Comparison of ENCODE assay signal across 8 cellular contexts in genomic region chrX:39772057-39772832, GRCh38.
DNase-seq lines count a peak whose midpoint lies in the region; ATAC-seq, FAIRE-seq and TF ChIP-seq lines count a peak whose summit lies in the region.

No MANE protein-coding gene starts in this region.

- H3K18ac ChIP-seq in neuronal stem cell (ENCODE audit: low read length): peak overlapping the region; percentile 11

- H4K8ac ChIP-seq in neuronal stem cell (ENCODE audit: low read depth, low read length): no peak overlapping the region

- peak overlapping the region; percentile 89 for H2AFZ ChIP-seq in neuronal stem cell (ENCODE audit: low read length)

- H2BK120ac ChIP-seq in neuronal stem cell (ENCODE audit: low read depth, low read length): no peak overlapping the region

- peak overlapping the region; percentile 31 for H3K4me3 Mint-ChIP-seq in activated CD4-positive, alpha-beta T cell treated with anti-CD3 and anti-CD28 coated beads, Interleukin-2, amount 10 ng/mL, durations not matched to agents 7 days and 5 days
- peak overlapping the region; percentile 16 for H3K4me3 Mint-ChIP-seq in type B pancreatic cell

- H2AK5ac ChIP-seq in neuronal stem cell (ENCODE audit: low read depth, low read length): no peak overlapping the region

- peaks cover 2% of the 10 kb centered on the region for H3K36me3 Mint-ChIP-seq in activated CD4-positive, alpha-beta T cell treated with anti-CD3 and anti-CD28 coated beads, Interleukin-2, amount 10 ng/mL, durations not matched to agents 7 days and 5 days (ENCODE audit: low read depth)
- H3K36me3 Mint-ChIP-seq in type B pancreatic cell: no peaks in the 10 kb centered on the region

- H3K4ac ChIP-seq in neuronal stem cell (ENCODE audit: low read length): no peak overlapping the region

- H3K36me3 ChIP-seq in effector memory CD4-positive, alpha-beta T cell (ENCODE audit: control insufficient read depth, insufficient read depth, low read length): no peaks in the 10 kb centered on the region
- H3K36me3 ChIP-seq in neuronal stem cell (replicated peaks in 1 of 2; ENCODE audit: control insufficient read depth in 2 of 2, insufficient read depth in 2 of 2, low read length in 2 of 2): no peaks in the 10 kb centered on the region

- WGBS in neuronal stem cell (ENCODE audit: extremely low coverage in 2 of 2, insufficient read length in 2 of 2, insufficient replicate concordance in 1 of 2), 2 donors: no CpG with 5 or more reads among the region's 21 CpGs

- no peak for FAIRE-seq in frontal cortex (lab: Jason Lieb, UNC)

- H3K23ac ChIP-seq in neuronal stem cell (ENCODE audit: low read depth, low read length, poor library complexity): no peak overlapping the region

- no peak for ATAC-seq in GM21515 (IDR thresholded peaks at IDR 0.05; ENCODE audit: unreplicated experiment)

- no peak overlapping the region for H4K91ac ChIP-seq in neuronal stem cell (ENCODE audit: low read depth, low read length, poor library complexity)

- no peak overlapping the region for H3K14ac ChIP-seq in neuronal stem cell (ENCODE audit: low read length)

- no peaks in the 10 kb centered on the region for H3K27me3 Mint-ChIP-seq in activated CD4-positive, alpha-beta T cell treated with anti-CD3 and anti-CD28 coated beads, Interleukin-2, amount 10 ng/mL, durations not matched to agents 7 days and 5 days
- no peaks in the 10 kb centered on the region for H3K27me3 Mint-ChIP-seq in type B pancreatic cell

- H3K9me3 Mint-ChIP-seq in activated CD4-positive, alpha-beta T cell treated with anti-CD3 and anti-CD28 coated beads, Interleukin-2, amount 10 ng/mL, durations not matched to agents 7 days and 5 days: peaks cover 3% of the 10 kb centered on the region
- H3K9me3 Mint-ChIP-seq in type B pancreatic cell: peaks cover 5% of the 10 kb centered on the region

- DNase-seq in NCI-H345 (lab: John Stamatoyannopoulos, UW) (peak; percentile 40), NCI-H345 treated with DMSO at 0.1 percent for 48 hours (lab: John Stamatoyannopoulos, UW; ENCODE audit: unreplicated experiment) (no peak), neuronal stem cell (ENCODE audit: low spot score) (no peak), type B pancreatic cell (ENCODE audit: extremely low spot score, unreplicated experiment) (no peak), frontal cortex (ENCODE audit: low spot score in 2 of 2) (no peak)
- DNase-seq in activated CD4-positive, alpha-beta T cell treated with anti-CD3 and anti-CD28 coated beads, Interleukin-2, amount 10 ng/mL, durations not matched to agents 7 days and 5 days: peak; percentile 43
- DNase-seq in effector memory CD4-positive, alpha-beta T cell: peak in 1 of 3 donors; percentile 31

- peak; percentile 25 for TF ChIP-seq CTCF in type B pancreatic cell (conservative IDR thresholded peaks at IDR 0.05)

- H3K4me1 ChIP-seq in effector memory CD4-positive, alpha-beta T cell (ENCODE audit: control insufficient read depth, insufficient read depth, low read length, poor library complexity, severe bottlenecking): peaks cover 20% of the 10 kb centered on the region
- peaks cover 10 to 12% of the 10 kb centered on the region in 2 donors for H3K4me1 ChIP-seq in neuronal stem cell (ENCODE audit: control insufficient read depth in 2 of 2, insufficient read depth in 1 of 2, low read depth in 1 of 2, low read length in 2 of 2)

- H2BK5ac ChIP-seq in neuronal stem cell (ENCODE audit: low read length): no peak overlapping the region

- no peak overlapping the region for H2BK12ac ChIP-seq in neuronal stem cell (ENCODE audit: low read length)

- H3K27ac ChIP-seq in effector memory CD4-positive, alpha-beta T cell (ENCODE audit: insufficient read depth, low read length, poor library complexity, severe bottlenecking): peak overlapping the region; percentile 40
- no peak overlapping the region for H3K27ac ChIP-seq in neuronal stem cell (replicated peaks; ENCODE audit: low read length)

- no peak overlapping the region for H3K4me3 ChIP-seq in effector memory CD4-positive, alpha-beta T cell (ENCODE audit: insufficient read depth, low read depth, low read length, poor library complexity, severe bottlenecking)
- H3K4me3 ChIP-seq in neuronal stem cell (ENCODE audit: low read length in 2 of 2): peak overlapping the region in 1 of 2 donors; percentile 27

- H3K27ac Mint-ChIP-seq in activated CD4-positive, alpha-beta T cell treated with anti-CD3 and anti-CD28 coated beads, Interleukin-2, amount 10 ng/mL, durations not matched to agents 7 days and 5 days: peak overlapping the region; percentile 96
- H3K27ac Mint-ChIP-seq in type B pancreatic cell: peak overlapping the region; percentile 27

- H3K9ac ChIP-seq in neuronal stem cell (ENCODE audit: low read depth, low read length, poor library complexity): no peak overlapping the region

- POLR2A ChIA-PET in activated CD4-positive, alpha-beta T cell treated with anti-CD3 and anti-CD28 coated beads, Interleukin-2, amount 10 ng/mL, durations not matched to agents 7 days and 5 days (lab: Charles Lee): no interaction called here

- H3K27me3 ChIP-seq in effector memory CD4-positive, alpha-beta T cell (replicated peaks; ENCODE audit: control insufficient read depth, insufficient read depth, low read length, poor library complexity, severe bottlenecking): no peaks in the 10 kb centered on the region
- H3K27me3 ChIP-seq in neuronal stem cell (ENCODE audit: control insufficient read depth in 3 of 3, insufficient read depth in 3 of 3, low read depth in 1 of 3, low read length in 3 of 3): no peaks in the 10 kb centered on the region

- H3K9me3 ChIP-seq in effector memory CD4-positive, alpha-beta T cell (ENCODE audit: control insufficient read depth, low read length): no peaks in the 10 kb centered on the region
- H3K9me3 ChIP-seq in neuronal stem cell (replicated peaks in 1 of 2; ENCODE audit: control insufficient read depth in 2 of 2, insufficient read depth in 1 of 2, low read depth in 1 of 2, low read length in 2 of 2): no peaks in the 10 kb centered on the region

- H3K79me1 ChIP-seq in neuronal stem cell (ENCODE audit: low read depth, low read length): no peaks in the 10 kb centered on the region

- no peak overlapping the region for H3K4me2 ChIP-seq in neuronal stem cell (ENCODE audit: insufficient read depth, low read length, poor library complexity, severe bottlenecking)

- peaks cover 47% of the 10 kb centered on the region for H3K4me1 Mint-ChIP-seq in activated CD4-positive, alpha-beta T cell treated with anti-CD3 and anti-CD28 coated beads, Interleukin-2, amount 10 ng/mL, durations not matched to agents 7 days and 5 days
- peaks cover 17% of the 10 kb centered on the region for H3K4me1 Mint-ChIP-seq in type B pancreatic cell (ENCODE audit: unreplicated experiment)

- H2BK15ac ChIP-seq in neuronal stem cell (ENCODE audit: low read length): no peak overlapping the region

- CTCF ChIA-PET in activated CD4-positive, alpha-beta T cell treated with anti-CD3 and anti-CD28 coated beads, Interleukin-2, amount 10 ng/mL, durations not matched to agents 7 days and 5 days (lab: Charles Lee): no interaction called here

Comparison
In these comparisons a context has a peak if more than half of its experiments do, and no peak if none do; other contexts are left out.
1. DNase-seq: peak in NCI-H345 (single experiment) and activated CD4-positive, alpha-beta T cell treated with anti-CD3 and anti-CD28 coated beads, Interleukin-2, amount 10 ng/mL, durations not matched to agents 7 days and 5 days (single experiment); none in NCI-H345 treated with DMSO at 0.1 percent for 48 hours (single experiment), neuronal stem cell (single experiment), type B pancreatic cell (single experiment) and frontal cortex (0 of 2).